ENCODE assay signal across 17 cellular contexts in genomic region chr1:114209971-114210370, GRCh38. TPM values are rescaled to one million over a fixed set of nuclear protein-coding genes. Genes with fewer than 3 reads are reported as not detected.
DNase-seq lines count a peak whose midpoint lies in the region; ATAC-seq and TF ChIP-seq lines count a peak whose summit lies in the region.
"Had no signal": no experiment of that assay in that cellular context is flagged by ENCODE, and none has a peak within 500 bp of the region (broad histone marks: within the 10 kb centered on the region; RNA-seq: fewer than 3 reads in every experiment).

No MANE protein-coding gene starts in this region.

- H3K9me3 Mint-ChIP-seq in neural progenitor cell: no peaks in the 10 kb centered on the region
- H3K9me3 Mint-ChIP-seq: CD8-positive, alpha-beta memory T cell had no signal

- no peak overlapping the region for H3K9ac ChIP-seq in neural progenitor cell
- H3K9ac ChIP-seq: BLaER1, GM23248 had no signal

- H3K4me1 ChIP-seq in neural progenitor cell: no peaks in the 10 kb centered on the region
- no peaks in the 10 kb centered on the region for H3K4me1 ChIP-seq in body of pancreas
- H3K4me1 ChIP-seq: BLaER1, Caco-2 had no signal

- H3K27ac ChIP-seq in neural progenitor cell: no peak overlapping the region
- no peak overlapping the region for H3K27ac ChIP-seq in body of pancreas
- H3K27ac ChIP-seq: 22Rv1, BLaER1, GM23248 had no signal

- TF ChIP-seq POLR2A in body of pancreas (IDR thresholded peaks at IDR 0.05): no peak

- H3K27me3 ChIP-seq in neural progenitor cell (no peaks in the 10 kb centered on the region), body of pancreas (no peaks in the 10 kb centered on the region)
- H3K27me3 ChIP-seq: BLaER1 had no signal

- intact Hi-C loops in body of pancreas (cut with DNase I): no loop called here

- H3K4me2 ChIP-seq in neural progenitor cell: no peak overlapping the region
- H3K4me2 ChIP-seq: BLaER1 had no signal

- H3K79me2 ChIP-seq in neural progenitor cell (ENCODE audit: low read depth): no peaks in the 10 kb centered on the region

- H3K4me3 ChIP-seq in neural progenitor cell (no peak overlapping the region), body of pancreas (no peak overlapping the region)
- H3K4me3 ChIP-seq: BLaER1, GM23248 had no signal

- no peak overlapping the region for H3K27ac Mint-ChIP-seq in neural progenitor cell
- H3K27ac Mint-ChIP-seq: CD8-positive, alpha-beta memory T cell had no signal

- no peaks in the 10 kb centered on the region for H3K36me3 Mint-ChIP-seq in neural progenitor cell
- H3K36me3 Mint-ChIP-seq: CD8-positive, alpha-beta memory T cell had no signal

- H3K27me3 Mint-ChIP-seq in neural progenitor cell (ENCODE audit: insufficient read depth, low read depth): peaks cover 8% of the 10 kb centered on the region

- WGBS in body of pancreas, 2 donors: 69 to 78% methylated on average over 5 of the region's 5 CpGs

- H3K9me3 ChIP-seq in neural progenitor cell (ENCODE audit: low read depth): no peaks in the 10 kb centered on the region
- H3K9me3 ChIP-seq in body of pancreas: no peaks in the 10 kb centered on the region
- H3K9me3 ChIP-seq: BLaER1, Caco-2 had no signal

- in situ Hi-C loops in SK-MEL-5 (cut with HindIII; ENCODE audit: low pct_unique_long_range_greater_than_20kb, low sequenced_read_pairs): no loop called here

- H3K36me3 ChIP-seq in neural progenitor cell (no peaks in the 10 kb centered on the region), body of pancreas (replicated peaks in 1 of 2; ENCODE audit: insufficient read depth in 1 of 2, low read depth in 2 of 2) (no peaks in the 10 kb centered on the region)
- H3K36me3 ChIP-seq: BLaER1 had no signal

- H2AFZ ChIP-seq in neural progenitor cell (replicated peaks): no peak overlapping the region
- H2AFZ ChIP-seq: GM23248 had no signal

- no peak for TF ChIP-seq CTCF in neural progenitor cell (IDR thresholded peaks at IDR 0.05)
- TF ChIP-seq CTCF in body of pancreas (IDR thresholded peaks at IDR 0.05): no peak

- no peak for ATAC-seq in body of pancreas

- DNase-seq in DMS 273 (lab: John Stamatoyannopoulos, UW; ENCODE audit: unreplicated experiment): peak; percentile 66
- DNase-seq in DMS 273 treated with DMSO at 0.1 percent for 48 hours (lab: John Stamatoyannopoulos, UW): no peak
- peak; percentile 62 for DNase-seq in NCI-H2171 (lab: John Stamatoyannopoulos, UW)
- DNase-seq in SK-MEL-5 (ENCODE audit: low read depth, low spot score): peak; percentile 8
- DNase-seq in neural progenitor cell (ENCODE audit: low spot score): no peak
- no peak for DNase-seq in UCSD-AML1 (lab: John Stamatoyannopoulos, UW; ENCODE audit: unreplicated experiment)
- no peak for DNase-seq in GM03348 (ENCODE audit: low spot score)
- DNase-seq in body of pancreas: no peak
- DNase-seq: AML-193; Caco-2; CD8-positive, alpha-beta memory T cell; GM23248; H7 had no signal

- peak overlapping the region; percentile 9 for H3K4me3 Mint-ChIP-seq in neural progenitor cell
- H3K4me3 Mint-ChIP-seq: CD8-positive, alpha-beta memory T cell had no signal

- no peaks in the 10 kb centered on the region for H3F3A ChIP-seq in neural progenitor cell (ENCODE audit: low read depth)

- peaks cover 7% of the 10 kb centered on the region for H3K4me1 Mint-ChIP-seq in neural progenitor cell

- no peaks in the 10 kb centered on the region for H4K20me1 ChIP-seq in neural progenitor cell (ENCODE audit: low read depth)
- H4K20me1 ChIP-seq: BLaER1 had no signal

RNA-seq across cellular contexts. Expression of gene SYT6, which starts 56.3 kb away (rescaled TPM):
- total RNA-seq in SK-MEL-5 (2014; rRNA removed; shearing (Covaris generic)): 0.13 TPM in 1 of 2 replicates, not detected in the other
- 0.01 TPM in 1 of 2 replicates, not detected in the other for polyA plus RNA-seq in SK-MEL-5 (2015; cell fraction: cytosol; rRNA removed)
- not detected in 2 replicates for polyA plus RNA-seq in SK-MEL-5 (2015; cell fraction: nucleus; rRNA removed)
- 8.1 and 13.6 TPM in 2 replicates for total RNA-seq in neural progenitor cell (ENCODE audit: low replicate concordance)
- 1 to 10 TPM; 3.3 to 4.4 TPM for total RNA-seq in body of pancreas
- total RNA-seq: CD8-positive, alpha-beta memory T cell; Daoy; GM23248; HT1080 had no signal
- polyA plus RNA-seq: CD8-positive, alpha-beta memory T cell; GM23248 had no signal

Comparison
In these comparisons a context has a peak if more than half of its experiments do, and no peak if none do; other contexts are left out.
1. DNase-seq: peak in DMS 273 (single experiment), NCI-H2171 (single experiment) and SK-MEL-5 (single experiment); none in DMS 273 treated with DMSO at 0.1 percent for 48 hours (single experiment), neural progenitor cell (single experiment), UCSD-AML1 (single experiment), GM03348 (single experiment) and body of pancreas (0 of 4).